In the genomic region with DNA sequence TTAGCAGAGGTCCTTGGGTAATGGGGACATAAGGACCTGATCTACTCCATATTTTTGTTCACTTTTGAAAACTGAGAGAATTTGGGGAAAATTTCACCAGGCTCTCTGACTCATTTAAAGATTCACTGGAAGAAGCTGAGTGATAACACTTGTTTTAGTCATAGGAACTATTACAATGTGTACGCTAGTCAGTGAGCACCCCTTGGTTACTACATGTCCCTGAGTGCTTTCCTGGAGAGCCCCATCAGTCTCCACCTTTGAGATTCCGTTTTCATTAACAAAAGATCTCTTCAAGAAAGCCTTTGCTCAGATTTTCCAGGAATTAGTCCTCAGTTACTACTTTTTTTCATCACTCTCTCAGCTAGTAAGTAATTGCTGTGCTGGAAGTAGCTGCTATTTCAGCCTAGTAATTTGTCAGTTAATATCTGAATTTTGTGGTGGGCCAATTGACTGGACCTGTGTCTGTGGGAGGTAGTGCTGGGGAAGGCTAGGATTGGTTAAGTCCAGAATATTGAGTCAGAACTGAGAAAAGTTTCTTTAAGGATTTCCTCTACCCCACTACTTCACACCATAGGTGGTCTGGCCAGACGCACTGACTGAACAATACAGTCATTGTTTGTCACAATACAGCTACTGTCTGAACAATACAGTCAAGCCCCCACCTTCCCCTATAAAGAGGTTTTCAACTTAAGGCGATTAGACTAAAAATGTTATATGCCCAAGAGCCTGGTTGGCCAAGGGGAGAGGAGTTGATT, we compare ENCODE assay signal across 13 cellular contexts.
"Had no signal": no experiment of that assay in that cellular context is flagged by ENCODE, and none has a peak within 500 bp of the region (broad histone marks: within the 10 kb centered on the region; RNA-seq: fewer than 3 reads in every experiment).

No MANE protein-coding gene starts in this region.

- DNase-seq: activated CD8-positive, alpha-beta memory T cell treated with anti-CD3 and anti-CD28 coated beads, Interleukin-2, amount 10 ng/mL, durations not matched to agents 7 days and 5 days; anterior cingulate cortex; colonic mucosa; heart right ventricle; kidney; left ventricle myocardium superior; mesendoderm; stimulated activated CD4-positive, alpha-beta T cell treated with anti-CD3 and anti-CD28 coated beads, Interleukin-4, amount 100 ng/mL, for 4 hours; thyroid gland had no signal

- H3K9me3 ChIP-seq: colonic mucosa, thyroid gland had no signal

- H3K27me3 ChIP-seq: cardiac muscle cell, colonic mucosa, heart right ventricle, thyroid gland, vagina had no signal

- H3K27ac ChIP-seq: cardiac muscle cell, colonic mucosa, heart right ventricle, thyroid gland, vagina had no signal

- H3K4me3 ChIP-seq: cardiac muscle cell, colonic mucosa, heart right ventricle, thyroid gland, vagina had no signal

- H3K4me1 ChIP-seq: colonic mucosa, heart right ventricle, thyroid gland, vagina had no signal

- FAIRE-seq: endothelial cell of umbilical vein, frontal cortex, kidney had no signal

- H3K36me3 ChIP-seq: cardiac muscle cell, colonic mucosa, thyroid gland, vagina had no signal
